In genomic region chrX:154401918-154402621, GRCh38 we compare ENCODE assay signal across 1 cellular context.
TF ChIP-seq lines count a peak whose summit lies in the region.

No MANE protein-coding gene starts in this region.

TF ChIP-seq in H1, 55 proteins besides CTCF, POLR2A, EP300 and RAD21:
- TF ChIP-seq POLR2AphosphoS5 (IDR thresholded peaks at IDR 0.05; ENCODE audit: low read depth, low read length) (peak; percentile 89), KDM5A (IDR thresholded peaks at IDR 0.05; ENCODE audit: low read length) (no peak), CHD2 (IDR thresholded peaks at IDR 0.05; ENCODE audit: low read length) (peak; percentile 43; the same call in 1 of the 2 replicates)
